ENCODE assay signal across 11 cellular contexts in the genomic region with DNA sequence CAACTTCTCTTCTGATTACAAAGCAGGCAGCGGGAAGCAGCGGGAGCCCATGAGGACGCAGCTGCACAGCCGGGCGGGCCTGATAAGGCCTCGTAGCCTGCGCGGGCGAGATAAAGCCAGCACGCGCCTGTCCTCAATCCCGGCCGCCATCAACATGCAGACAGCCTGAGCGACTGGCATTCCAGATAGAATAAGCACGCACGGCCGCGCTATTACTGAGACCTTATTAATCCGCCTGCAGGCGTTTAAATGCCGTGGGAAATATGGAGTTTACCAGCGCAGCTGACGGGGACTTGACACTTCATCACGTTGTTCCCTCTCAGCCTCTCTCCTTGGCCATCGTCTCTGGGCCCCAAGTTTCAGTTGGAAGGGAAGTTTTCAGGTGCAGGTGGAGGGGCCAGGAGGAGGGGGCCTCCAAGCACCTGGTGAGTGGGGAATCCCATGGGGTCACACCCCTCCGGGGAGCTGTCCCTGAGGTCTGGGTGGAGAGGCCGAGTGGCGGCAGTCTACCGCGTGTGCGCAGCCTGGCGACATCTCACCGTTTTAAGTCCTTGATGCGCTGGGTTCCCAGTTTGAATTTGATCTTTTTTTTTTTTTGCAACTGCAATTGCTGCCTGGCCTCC. TPM values are rescaled to one million over a fixed set of nuclear protein-coding genes. Genes with fewer than 3 reads are reported as not detected.
DNase-seq lines count a peak whose midpoint lies in the region; ATAC-seq and TF ChIP-seq lines count a peak whose summit lies in the region.
"Had no signal": no experiment of that assay in that cellular context is flagged by ENCODE, and none has a peak within 500 bp of the region (broad histone marks: within the 10 kb centered on the region; RNA-seq: fewer than 3 reads in every experiment).

No MANE protein-coding gene starts in this region.

- intact Hi-C loops in aorta (cut with DNase I): no loop called here

- H4K20me1 ChIP-seq in hepatocyte (ENCODE audit: insufficient read depth, poor library complexity, severe bottlenecking): no peaks in the 10 kb centered on the region

- H3K27ac Mint-ChIP-seq in stimulated activated naive CD8-positive, alpha-beta T cell treated with anti-CD3 and anti-CD28 coated beads, Interleukin-15, amount 100 ng/mL, for 72 hours: no peak overlapping the region

- no peaks in the 10 kb centered on the region for H3K4me1 ChIP-seq in hepatocyte (ENCODE audit: insufficient read depth)
- no peaks in the 10 kb centered on the region for H3K4me1 ChIP-seq in aorta (ENCODE audit: control insufficient read depth in 1 of 2, insufficient read depth in 2 of 2, low read length in 2 of 2)
- no peaks in the 10 kb centered on the region for H3K4me1 ChIP-seq in gastroesophageal sphincter

- DNase-seq in stimulated activated naive CD8-positive, alpha-beta T cell treated with anti-CD3 and anti-CD28 coated beads, Interleukin-15, Interleukin-2, amounts not matched to agents 100 U/mL and 50 U/mL, for 24 hours: no peak
- DNase-seq in stimulated activated naive CD8-positive, alpha-beta T cell treated with anti-CD3 and anti-CD28 coated beads, Interleukin-15, amount 100 ng/mL, for 72 hours: no peak
- DNase-seq in SK-N-DZ (ENCODE audit: low spot score): peak; percentile 73
- peak; percentile 39 for DNase-seq in hepatocyte (ENCODE audit: low spot score)
- peak; percentile 40 to 63 for DNase-seq in aorta
- no peak for DNase-seq in NCI-H345 (lab: John Stamatoyannopoulos, UW)
- DNase-seq: MV-4-11 had no signal

- no peaks in the 10 kb centered on the region for H3K9me2 ChIP-seq in hepatocyte (replicated peaks; ENCODE audit: insufficient read depth)

- TF ChIP-seq POLR2A in gastroesophageal sphincter (IDR thresholded peaks at IDR 0.05): no peak

- peaks cover 33% of the 10 kb centered on the region for H3K4me1 Mint-ChIP-seq in stimulated activated naive CD8-positive, alpha-beta T cell treated with anti-CD3 and anti-CD28 coated beads, Interleukin-15, amount 100 ng/mL, for 72 hours

- peaks cover 2 to 17% of the 10 kb centered on the region in 2 donors for H3K9me3 Mint-ChIP-seq in stimulated activated naive CD8-positive, alpha-beta T cell treated with anti-CD3 and anti-CD28 coated beads, Interleukin-15, amount 100 ng/mL, for 72 hours

- peak; percentile 34 for ATAC-seq in stimulated activated naive CD8-positive, alpha-beta T cell treated with anti-CD3 and anti-CD28 coated beads, Interleukin-15, Interleukin-2, amounts not matched to agents 100 U/mL and 50 U/mL, for 24 hours
- ATAC-seq in stimulated activated naive CD8-positive, alpha-beta T cell treated with anti-CD3 and anti-CD28 coated beads, Interleukin-15, amount 100 ng/mL, for 72 hours: no peak
- peak; percentile 50 for ATAC-seq in aorta (ENCODE audit: low FRiP score)
- ATAC-seq in gastroesophageal sphincter: no peak
- ATAC-seq in HG03139 (IDR thresholded peaks at IDR 0.05; ENCODE audit: unreplicated experiment): no peak

- no peaks in the 10 kb centered on the region for H3K79me2 ChIP-seq in hepatocyte

- TF ChIP-seq EP300 in gastroesophageal sphincter (IDR thresholded peaks at IDR 0.05): no peak

- WGBS in hepatocyte (ENCODE audit: low lambda C conversion rate, missing lambda C conversion rate): 58% methylated on average over 34 of the region's 34 CpGs
- 47 to 50% methylated on average over 34 of the region's 34 CpGs for WGBS in aorta, 2 donors
- WGBS in gastroesophageal sphincter (ENCODE audit: low coverage in 1 of 2), 2 donors: 29 to 42% methylated on average over 25 to 30 of the region's 34 CpGs

- H3K4me3 ChIP-seq in hepatocyte: no peak overlapping the region
- H3K4me3 ChIP-seq in aorta (ENCODE audit: low read length in 2 of 2): no peak overlapping the region
- no peak overlapping the region for H3K4me3 ChIP-seq in gastroesophageal sphincter
- H3K4me3 ChIP-seq: SK-N-MC had no signal

- no peak overlapping the region for H2AFZ ChIP-seq in hepatocyte

- H3K27me3 Mint-ChIP-seq in stimulated activated naive CD8-positive, alpha-beta T cell treated with anti-CD3 and anti-CD28 coated beads, Interleukin-15, amount 100 ng/mL, for 72 hours: peaks cover 72% of the 10 kb centered on the region

- no peaks in the 10 kb centered on the region for H3K36me3 ChIP-seq in hepatocyte (replicated peaks; ENCODE audit: insufficient read depth, low read depth)
- H3K36me3 ChIP-seq in aorta (ENCODE audit: control insufficient read depth in 1 of 2, insufficient read depth in 2 of 2, low read length in 1 of 2): no peaks in the 10 kb centered on the region
- H3K36me3 ChIP-seq in gastroesophageal sphincter: no peaks in the 10 kb centered on the region

- no peak overlapping the region for H3K4me2 ChIP-seq in hepatocyte

- peaks cover 11% of the 10 kb centered on the region for H3K27me3 ChIP-seq in hepatocyte
- H3K27me3 ChIP-seq in aorta (ENCODE audit: control insufficient read depth in 1 of 2, insufficient read depth in 2 of 2, low read length in 1 of 2): no peaks in the 10 kb centered on the region
- peaks cover 86% of the 10 kb centered on the region for H3K27me3 ChIP-seq in gastroesophageal sphincter

- H3K9me3 ChIP-seq in hepatocyte (ENCODE audit: low read depth) (no peaks in the 10 kb centered on the region), aorta (ENCODE audit: control insufficient read depth, low read length) (peaks cover 16% of the 10 kb centered on the region), gastroesophageal sphincter (peaks cover 0 to 23% (median 0%) of the 10 kb centered on the region in 3 donors)

- TF ChIP-seq CTCF in hepatocyte (IDR thresholded peaks at IDR 0.05; ENCODE audit: poor library complexity): no peak
- no peak for TF ChIP-seq CTCF in gastroesophageal sphincter (IDR thresholded peaks at IDR 0.05)

- H3K27ac ChIP-seq in hepatocyte: no peak overlapping the region
- H3K27ac ChIP-seq in aorta (ENCODE audit: low read depth in 1 of 2, low read length in 2 of 2): no peak overlapping the region
- no peak overlapping the region for H3K27ac ChIP-seq in gastroesophageal sphincter
- H3K27ac ChIP-seq: SK-N-MC had no signal

- no peak overlapping the region for H3K4me3 Mint-ChIP-seq in stimulated activated naive CD8-positive, alpha-beta T cell treated with anti-CD3 and anti-CD28 coated beads, Interleukin-15, amount 100 ng/mL, for 72 hours

RNA-seq across cellular contexts. Expression of gene CBFA2T3, which starts 27.3 kb away (rescaled TPM):
- not detected in 2 replicates for polyA plus RNA-seq in SK-N-DZ (2014; cell fraction: cytosol; rRNA removed)
- 0.24 and 0.28 TPM in 2 replicates for polyA plus RNA-seq in SK-N-DZ (2014; cell fraction: nucleus; rRNA removed)
- total RNA-seq in hepatocyte: 0.07 TPM in 1 of 2 replicates, not detected in the other
- polyA plus RNA-seq in hepatocyte: 1.1 and 1.5 TPM in 2 replicates
- 1 to 10 TPM; 4.4 to 9.4 TPM for total RNA-seq in aorta
- polyA plus RNA-seq in aorta: 1 to 10 TPM in 1 of 2 donors, under 1 TPM in 1; 0.18 to 1.0 TPM
- total RNA-seq in gastroesophageal sphincter: 1 to 10 TPM; 1.4 to 5.8 (median 1.5) TPM
- polyA plus RNA-seq: BJ had no signal

Comparison
In these comparisons a context has a peak if more than half of its experiments do, and no peak if none do; other contexts are left out.
1. ATAC-seq: peak in stimulated activated naive CD8-positive, alpha-beta T cell treated with anti-CD3 and anti-CD28 coated beads, Interleukin-15, Interleukin-2, amounts not matched to agents 100 U/mL and 50 U/mL, for 24 hours (single experiment) and aorta (single experiment); none in stimulated activated naive CD8-positive, alpha-beta T cell treated with anti-CD3 and anti-CD28 coated beads, Interleukin-15, amount 100 ng/mL, for 72 hours (single experiment), gastroesophageal sphincter (single experiment) and HG03139 (single experiment).
2. DNase-seq: peak in SK-N-DZ (single experiment), hepatocyte (single experiment) and aorta (2 of 2); none in stimulated activated naive CD8-positive, alpha-beta T cell treated with anti-CD3 and anti-CD28 coated beads, Interleukin-15, Interleukin-2, amounts not matched to agents 100 U/mL and 50 U/mL, for 24 hours (single experiment), stimulated activated naive CD8-positive, alpha-beta T cell treated with anti-CD3 and anti-CD28 coated beads, Interleukin-15, amount 100 ng/mL, for 72 hours (0 of 2) and NCI-H345 (single experiment).